ENCODE assay signal across 1 cellular context in the genomic region with DNA sequence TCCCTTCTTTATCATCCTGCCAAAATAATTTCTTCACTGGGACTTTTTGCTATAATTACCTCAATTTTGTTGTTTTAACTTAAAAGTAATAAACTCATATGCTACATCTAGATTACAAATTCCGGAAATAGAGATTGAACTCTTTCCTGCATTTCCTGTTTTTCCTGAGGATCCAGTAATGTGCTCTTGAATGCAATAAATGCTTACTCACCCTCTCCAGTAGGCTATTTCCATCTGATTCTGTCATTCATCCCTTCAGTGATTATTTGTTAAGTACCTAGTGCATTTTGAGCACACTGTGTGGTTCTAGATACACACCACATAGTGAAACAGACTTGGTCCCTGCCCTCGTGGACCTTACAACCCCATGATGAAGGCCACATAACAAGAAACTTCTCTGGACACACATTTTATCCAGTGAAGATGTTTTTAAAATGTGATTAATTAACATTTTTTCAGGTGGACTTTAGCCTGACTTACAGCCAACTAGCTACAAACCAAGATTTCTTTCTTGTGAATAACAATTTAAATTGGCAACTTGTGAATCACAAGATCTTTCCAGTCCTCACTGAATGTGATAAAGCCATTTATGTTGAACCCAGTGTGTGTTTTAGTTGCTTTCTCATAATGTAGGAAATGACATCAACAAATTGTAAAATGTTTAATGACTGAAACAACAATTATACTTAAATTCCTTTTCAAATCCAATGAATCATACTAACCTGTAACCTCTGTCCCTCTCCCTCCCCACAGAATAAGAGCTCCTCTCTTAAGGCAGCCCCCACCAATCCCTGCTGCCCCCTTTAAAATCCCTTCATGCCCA.
TF ChIP-seq lines count a peak whose summit lies in the region.

No MANE protein-coding gene starts in this region.

TF ChIP-seq in GM23338, 12 proteins besides CTCF, POLR2A, EP300 and RAD21 (continued from another document):
- TF ChIP-seq, protein P1, sequence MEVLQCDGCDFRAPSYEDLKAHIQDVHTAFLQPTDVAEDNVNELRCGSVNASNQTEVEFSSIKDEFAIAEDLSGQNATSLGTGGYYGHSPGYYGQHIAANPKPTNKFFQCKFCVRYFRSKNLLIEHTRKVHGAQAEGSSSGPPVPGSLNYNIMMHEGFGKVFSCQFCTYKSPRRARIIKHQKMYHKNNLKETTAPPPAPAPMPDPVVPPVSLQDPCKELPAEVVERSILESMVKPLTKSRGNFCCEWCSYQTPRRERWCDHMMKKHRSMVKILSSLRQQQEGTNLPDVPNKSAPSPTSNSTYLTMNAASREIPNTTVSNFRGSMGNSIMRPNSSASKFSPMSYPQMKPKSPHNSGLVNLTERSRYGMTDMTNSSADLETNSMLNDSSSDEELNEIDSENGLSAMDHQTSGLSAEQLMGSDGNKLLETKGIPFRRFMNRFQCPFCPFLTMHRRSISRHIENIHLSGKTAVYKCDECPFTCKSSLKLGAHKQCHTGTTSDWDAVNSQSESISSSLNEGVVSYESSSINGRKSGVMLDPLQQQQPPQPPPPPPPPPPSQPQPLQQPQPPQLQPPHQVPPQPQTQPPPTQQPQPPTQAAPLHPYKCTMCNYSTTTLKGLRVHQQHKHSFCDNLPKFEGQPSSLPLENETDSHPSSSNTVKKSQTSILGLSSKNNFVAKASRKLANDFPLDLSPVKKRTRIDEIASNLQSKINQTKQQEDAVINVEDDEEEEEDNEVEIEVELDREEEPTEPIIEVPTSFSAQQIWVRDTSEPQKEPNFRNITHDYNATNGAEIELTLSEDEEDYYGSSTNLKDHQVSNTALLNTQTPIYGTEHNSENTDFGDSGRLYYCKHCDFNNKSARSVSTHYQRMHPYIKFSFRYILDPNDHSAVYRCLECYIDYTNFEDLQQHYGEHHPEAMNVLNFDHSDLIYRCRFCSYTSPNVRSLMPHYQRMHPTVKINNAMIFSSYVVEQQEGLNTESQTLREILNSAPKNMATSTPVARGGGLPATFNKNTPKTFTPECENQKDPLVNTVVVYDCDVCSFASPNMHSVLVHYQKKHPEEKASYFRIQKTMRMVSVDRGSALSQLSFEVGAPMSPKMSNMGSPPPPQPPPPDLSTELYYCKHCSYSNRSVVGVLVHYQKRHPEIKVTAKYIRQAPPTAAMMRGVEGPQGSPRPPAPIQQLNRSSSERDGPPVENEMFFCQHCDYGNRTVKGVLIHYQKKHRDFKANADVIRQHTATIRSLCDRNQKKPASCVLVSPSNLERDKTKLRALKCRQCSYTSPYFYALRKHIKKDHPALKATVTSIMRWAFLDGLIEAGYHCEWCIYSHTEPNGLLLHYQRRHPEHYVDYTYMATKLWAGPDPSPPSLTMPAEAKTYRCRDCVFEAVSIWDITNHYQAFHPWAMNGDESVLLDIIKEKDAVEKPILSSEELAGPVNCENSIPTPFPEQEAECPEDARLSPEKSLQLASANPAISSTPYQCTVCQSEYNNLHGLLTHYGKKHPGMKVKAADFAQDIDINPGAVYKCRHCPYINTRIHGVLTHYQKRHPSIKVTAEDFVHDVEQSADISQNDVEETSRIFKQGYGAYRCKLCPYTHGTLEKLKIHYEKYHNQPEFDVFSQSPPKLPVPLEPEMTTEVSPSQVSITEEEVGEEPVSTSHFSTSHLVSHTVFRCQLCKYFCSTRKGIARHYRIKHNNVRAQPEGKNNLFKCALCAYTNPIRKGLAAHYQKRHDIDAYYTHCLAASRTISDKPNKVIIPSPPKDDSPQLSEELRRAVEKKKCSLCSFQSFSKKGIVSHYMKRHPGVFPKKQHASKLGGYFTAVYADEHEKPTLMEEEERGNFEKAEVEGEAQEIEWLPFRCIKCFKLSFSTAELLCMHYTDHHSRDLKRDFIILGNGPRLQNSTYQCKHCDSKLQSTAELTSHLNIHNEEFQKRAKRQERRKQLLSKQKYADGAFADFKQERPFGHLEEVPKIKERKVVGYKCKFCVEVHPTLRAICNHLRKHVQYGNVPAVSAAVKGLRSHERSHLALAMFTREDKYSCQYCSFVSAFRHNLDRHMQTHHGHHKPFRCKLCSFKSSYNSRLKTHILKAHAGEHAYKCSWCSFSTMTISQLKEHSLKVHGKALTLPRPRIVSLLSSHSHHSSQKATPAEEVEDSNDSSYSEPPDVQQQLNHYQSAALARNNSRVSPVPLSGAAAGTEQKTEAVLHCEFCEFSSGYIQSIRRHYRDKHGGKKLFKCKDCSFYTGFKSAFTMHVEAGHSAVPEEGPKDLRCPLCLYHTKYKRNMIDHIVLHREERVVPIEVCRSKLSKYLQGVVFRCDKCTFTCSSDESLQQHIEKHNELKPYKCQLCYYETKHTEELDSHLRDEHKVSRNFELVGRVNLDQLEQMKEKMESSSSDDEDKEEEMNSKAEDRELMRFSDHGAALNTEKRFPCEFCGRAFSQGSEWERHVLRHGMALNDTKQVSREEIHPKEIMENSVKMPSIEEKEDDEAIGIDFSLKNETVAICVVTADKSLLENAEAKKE (CRISPR knock-in tag; IDR thresholded peaks at IDR 0.05), result no peak
- TF ChIP-seq JUNB (IDR thresholded peaks at IDR 0.05; ENCODE audit: unreplicated experiment), result no peak
- no peak for TF ChIP-seq EZH2phosphoT487 (IDR thresholded peaks at IDR 0.05; ENCODE audit: unreplicated experiment)
